8 cellular contexts compared by ENCODE assay signal in genomic region chr1:204411451-204412245, GRCh38. TPM values are rescaled to one million over a fixed set of nuclear protein-coding genes. Genes with fewer than 3 reads are reported as not detected.
A peak's percentile ranks its signal among the peaks of the same experiment; 100 is the strongest.
DNase-seq lines count a peak whose midpoint lies in the region; ATAC-seq and TF ChIP-seq lines count a peak whose summit lies in the region.

Gene PPP1R15B (minus strand): TSS chr1:204411817. CDS start chr1:204411411, 406 bp downstream.

- 1 to 2% methylated on average over 62 to 66 of the region's 70 CpGs for WGBS in GM23248 (ENCODE audit: low coverage in 1 of 2, low lambda C conversion rate in 2 of 2, missing lambda C conversion rate in 2 of 2), 2 experiments

- peak within 1 kb of the TSS; percentile 97 to 100 (median 99) for H3K27ac Mint-ChIP-seq in naive thymus-derived CD4-positive, alpha-beta T cell
- peak within 1 kb of the TSS; percentile 100 for H3K27ac Mint-ChIP-seq in stimulated activated naive B cell treated with anti-CD40 and anti-IgM and Interleukin-4, amounts not matched to agents 10 μg/mL and 1 μg/mL and 100 μg/mL, for 72 hours

- H3K36me3 ChIP-seq in DND-41 (ENCODE audit: insufficient read depth, low read length) (peaks cover 45% of the 10 kb centered on the region), GM23248 (ENCODE audit: low read depth) (peaks cover 24% of the 10 kb centered on the region)
- peaks cover 0 to 20% (median 0%) of the 10 kb centered on the region in 3 experiments for H3K36me3 ChIP-seq in naive thymus-derived CD4-positive, alpha-beta T cell (ENCODE audit: control insufficient read depth in 2 of 3, insufficient read depth in 3 of 3, low read length in 3 of 3)

- peak; percentile 90 for ATAC-seq in DND-41 (ENCODE audit: insufficient read depth, low read depth)
- ATAC-seq in naive thymus-derived CD4-positive, alpha-beta T cell, result peak; percentile 91
- ATAC-seq in stimulated activated naive B cell treated with anti-CD40 and anti-IgM and Interleukin-4, amounts not matched to agents 10 μg/mL and 1 μg/mL and 100 μg/mL, for 72 hours (replicated peaks), result peak; percentile 94 to 95

- in situ Hi-C loops in GM23248 (cut with MboI), result no loop called here

- intact Hi-C loops in naive thymus-derived CD4-positive, alpha-beta T cell (cut with micrococcal nuclease), result loop anchor here (1.0 to 10.0 kb wide), 17 partner anchors 19 to 1599 kb away; partner anchors contain the start of genes MDM4 (in 2 of the 2), PIK3C2B (in 2 of the 2), SNRPE (in 2 of the 2) and DSTYK (in 1 of the 2)

- peaks cover 11 to 33% (median 21%) of the 10 kb centered on the region in 5 donors for H3K36me3 Mint-ChIP-seq in naive thymus-derived CD4-positive, alpha-beta T cell
- peaks cover 17 to 46% of the 10 kb centered on the region in 2 donors for H3K36me3 Mint-ChIP-seq in stimulated activated naive B cell treated with anti-CD40 and anti-IgM and Interleukin-4, amounts not matched to agents 10 μg/mL and 1 μg/mL and 100 μg/mL, for 72 hours

- H3K27me3 Mint-ChIP-seq in naive thymus-derived CD4-positive, alpha-beta T cell, result no peaks in the 10 kb centered on the region
- H3K27me3 Mint-ChIP-seq in stimulated activated naive B cell treated with anti-CD40 and anti-IgM and Interleukin-4, amounts not matched to agents 10 μg/mL and 1 μg/mL and 100 μg/mL, for 72 hours, result no peaks in the 10 kb centered on the region

- H3K9ac ChIP-seq in DND-41 (ENCODE audit: low read depth, low read length), result peak within 1 kb of the TSS; percentile 96
- peak within 1 kb of the TSS; percentile 99 for H3K9ac ChIP-seq in GM23248

- peak within 1 kb of the TSS; percentile 92 to 99 (median 97) for H3K4me3 Mint-ChIP-seq in naive thymus-derived CD4-positive, alpha-beta T cell
- H3K4me3 Mint-ChIP-seq in stimulated activated naive B cell treated with anti-CD40 and anti-IgM and Interleukin-4, amounts not matched to agents 10 μg/mL and 1 μg/mL and 100 μg/mL, for 72 hours, result peak within 1 kb of the TSS; percentile 95 to 99

- CTCF ChIA-PET in naive thymus-derived CD4-positive, alpha-beta T cell (lab: Charles Lee), result interaction anchor here (0.5 kb wide), 1 partner anchor 112 kb away, joined by 4 read pairs; no protein-coding TSS in a partner anchor

- H4K20me1 ChIP-seq in DND-41 (ENCODE audit: insufficient read depth, low read length) (peaks cover 45% of the 10 kb centered on the region), GM23248 (ENCODE audit: insufficient read depth) (peaks cover 36% of the 10 kb centered on the region)

- H3F3A ChIP-seq in GM23248 (ENCODE audit: insufficient read depth), result peaks cover 42% of the 10 kb centered on the region

- H2AFZ ChIP-seq in DND-41 (ENCODE audit: low read depth, low read length), result peak within 1 kb of the TSS; percentile 91
- H2AFZ ChIP-seq in GM23248, result peak within 1 kb of the TSS; percentile 86

- H3K9me3 Mint-ChIP-seq in naive thymus-derived CD4-positive, alpha-beta T cell, result no peaks in the 10 kb centered on the region
- no peaks in the 10 kb centered on the region for H3K9me3 Mint-ChIP-seq in stimulated activated naive B cell treated with anti-CD40 and anti-IgM and Interleukin-4, amounts not matched to agents 10 μg/mL and 1 μg/mL and 100 μg/mL, for 72 hours

- peak within 1 kb of the TSS; percentile 95 for H3K4me2 ChIP-seq in DND-41 (ENCODE audit: insufficient read depth, low read length)
- H3K4me2 ChIP-seq in GM23248 (ENCODE audit: unreplicated experiment), result peak within 1 kb of the TSS; percentile 92

- peak within 1 kb of the TSS; percentile 96 for H3K27ac ChIP-seq in DND-41 (ENCODE audit: low read length)
- H3K27ac ChIP-seq in GM23248, result peak within 1 kb of the TSS; percentile 98
- peak within 1 kb of the TSS; percentile 100 for H3K27ac ChIP-seq in naive thymus-derived CD4-positive, alpha-beta T cell (ENCODE audit: low read depth, low read length)

- H3K4me3 ChIP-seq in DND-41 (ENCODE audit: low read depth in 1 of 2, low read length in 2 of 2) (peak within 1 kb of the TSS; percentile 79 to 90), GM23248 (peak within 1 kb of the TSS; percentile 99)
- H3K4me3 ChIP-seq in naive thymus-derived CD4-positive, alpha-beta T cell (ENCODE audit: low read length), result peak within 1 kb of the TSS; percentile 99

- no peaks in the 10 kb centered on the region for H3K9me2 ChIP-seq in GM23248 (ENCODE audit: insufficient read depth)

- peaks cover 55% of the 10 kb centered on the region for H3K79me2 ChIP-seq in DND-41 (ENCODE audit: insufficient read depth, low read length)
- peaks cover 58% of the 10 kb centered on the region for H3K79me2 ChIP-seq in GM23248 (ENCODE audit: insufficient read depth)

- H3K9me3 ChIP-seq in DND-41 (ENCODE audit: insufficient read depth, low read length, severe bottlenecking) (no peaks in the 10 kb centered on the region), GM23248 (ENCODE audit: low read depth) (no peaks in the 10 kb centered on the region)
- no peaks in the 10 kb centered on the region for H3K9me3 ChIP-seq in naive thymus-derived CD4-positive, alpha-beta T cell (ENCODE audit: control insufficient read depth in 2 of 3, low read length in 3 of 3)

- TF ChIP-seq CTCF in DND-41 (IDR thresholded peaks at IDR 0.05; ENCODE audit: borderline replicate concordance, extremely low read depth, low read length, poor library complexity, severe bottlenecking), result no peak

- H3K4me1 ChIP-seq in DND-41 (ENCODE audit: insufficient read depth, low read length) (peaks cover 17% of the 10 kb centered on the region), GM23248 (ENCODE audit: insufficient read depth) (peaks cover 8% of the 10 kb centered on the region; the same call in 1 of the 2 replicates)
- H3K4me1 ChIP-seq in naive thymus-derived CD4-positive, alpha-beta T cell (ENCODE audit: control insufficient read depth in 2 of 2, insufficient read depth in 2 of 2, low read length in 2 of 2), result peaks cover 0 to 5% of the 10 kb centered on the region in 2 donors

- DNase-seq in DND-41 (peak; percentile 99), GM23248 (peak; percentile 99), LHCN-M2 (ENCODE audit: low read depth) (peak; percentile 99), RPMI8226 (peak; percentile 99), fibroblast of gingiva (ENCODE audit: low read depth) (peak; percentile 100)
- peak; percentile 94 to 98 for DNase-seq in activated T-helper 1 cell treated with anti-CD3 and anti-CD28 coated beads, Interleukin-2, amount 50 U/mL, for 16 hours (ENCODE audit: low read depth in 1 of 2, low spot score in 1 of 2)
- peak; percentile 92 to 99 (median 98) for DNase-seq in naive thymus-derived CD4-positive, alpha-beta T cell
- peak; percentile 97 for DNase-seq in stimulated activated naive B cell treated with anti-CD40 and anti-IgM and Interleukin-4, amounts not matched to agents 10 μg/mL and 1 μg/mL and 100 μg/mL, for 72 hours

- peaks cover 8 to 23% (median 14%) of the 10 kb centered on the region in 7 donors for H3K4me1 Mint-ChIP-seq in naive thymus-derived CD4-positive, alpha-beta T cell
- H3K4me1 Mint-ChIP-seq in stimulated activated naive B cell treated with anti-CD40 and anti-IgM and Interleukin-4, amounts not matched to agents 10 μg/mL and 1 μg/mL and 100 μg/mL, for 72 hours, result peaks cover 14 to 30% of the 10 kb centered on the region in 2 donors

- H3K27me3 ChIP-seq in DND-41 (ENCODE audit: insufficient read depth, low read length, poor library complexity), result no peaks in the 10 kb centered on the region
- no peaks in the 10 kb centered on the region for H3K27me3 ChIP-seq in GM23248 (replicated peaks; ENCODE audit: insufficient read depth)
- no peaks in the 10 kb centered on the region for H3K27me3 ChIP-seq in naive thymus-derived CD4-positive, alpha-beta T cell (ENCODE audit: control insufficient read depth in 2 of 2, insufficient read depth in 2 of 2, low read length in 2 of 2)

- POLR2A ChIA-PET in naive thymus-derived CD4-positive, alpha-beta T cell (lab: Charles Lee), result interaction anchor here (0.5 to 2.9 kb wide), 6 partner anchors 17 to 1122 kb away, joined by 3 to 12 read pairs (median 6); partner anchors contain the start of genes MDM4 and PIK3C2B

RNA-seq across cellular contexts. Expression of gene PPP1R15B, which starts in this region (rescaled TPM):
- total RNA-seq in GM23248 (2014; rRNA removed; shearing (Covaris generic)), result 27.6 and 28.4 TPM in 2 replicates
- polyA plus RNA-seq in GM23248 (2016; fragmentation: Nextera tagmentation; extraction: Ambion mirVana), result 14.5 and 15.4 TPM in 2 replicates
- total RNA-seq in LHCN-M2 (2014; rRNA removed), result 15.1 and 17.8 TPM in 2 replicates
- 5.9 TPM for polyA plus RNA-seq in LHCN-M2 (2012)
- 100 to 1,000 TPM in 2 of 5 experiments, 10 to 100 TPM in 3; 69.5 to 175 (median 73.0) TPM for total RNA-seq in naive thymus-derived CD4-positive, alpha-beta T cell
- 10 to 100 TPM; 14.1 to 19.3 TPM for polyA plus RNA-seq in naive thymus-derived CD4-positive, alpha-beta T cell

Comparison
In these comparisons a context has a peak if more than half of its experiments do, and no peak if none do; other contexts are left out.
1. Peak in every context shown above with its lines: DNase-seq, ATAC-seq, H3K4me3 ChIP-seq and H3K27ac ChIP-seq.